8 cellular contexts compared by ENCODE assay signal in genomic region chrX:9465380-9466114, GRCh38. TPM values are rescaled to one million over a fixed set of nuclear protein-coding genes. Genes with fewer than 3 reads are reported as not detected.
DNase-seq lines count a peak whose midpoint lies in the region; ATAC-seq and TF ChIP-seq lines count a peak whose summit lies in the region.

No MANE protein-coding gene starts in this region.

- ATAC-seq in GM18502 (IDR thresholded peaks at IDR 0.05; ENCODE audit: poor library complexity, unreplicated experiment) = peak; percentile 31
- ATAC-seq in HG03135 (IDR thresholded peaks at IDR 0.05; ENCODE audit: unreplicated experiment) = peak; percentile 19
- ATAC-seq in HG03469 (IDR thresholded peaks at IDR 0.05; ENCODE audit: unreplicated experiment) = no peak

- WGBS in thyroid gland, 2 donors = no CpG with 5 or more reads among the region's 87 CpGs

- H3K27me3 ChIP-seq in WERI-Rb-1 (ENCODE audit: insufficient read depth, low read depth, severe bottlenecking) (peaks cover 35% of the 10 kb centered on the region), duodenal mucosa (ENCODE audit: control insufficient read depth in 1 of 2, insufficient read depth in 2 of 2, low read length in 2 of 2) (no peaks in the 10 kb centered on the region), mucosa of rectum (ENCODE audit: control insufficient read depth in 2 of 2, insufficient read depth in 2 of 2, low read length in 2 of 2) (peaks cover 5 to 10% of the 10 kb centered on the region in 2 donors), thyroid gland (peaks cover 3% of the 10 kb centered on the region)

- H3K9me3 ChIP-seq in WERI-Rb-1 (ENCODE audit: severe bottlenecking) = no peaks in the 10 kb centered on the region
- H3K9me3 ChIP-seq in duodenal mucosa (ENCODE audit: control insufficient read depth in 1 of 2, low read length in 2 of 2) = no peaks in the 10 kb centered on the region
- H3K9me3 ChIP-seq in mucosa of rectum (ENCODE audit: control insufficient read depth in 2 of 2, low read length in 2 of 2) = no peaks in the 10 kb centered on the region
- no peaks in the 10 kb centered on the region for H3K9me3 ChIP-seq in thyroid gland

- no peaks in the 10 kb centered on the region for H3K36me3 ChIP-seq in WERI-Rb-1
- no peaks in the 10 kb centered on the region for H3K36me3 ChIP-seq in duodenal mucosa (ENCODE audit: control insufficient read depth in 1 of 2, insufficient read depth in 2 of 2, low read length in 2 of 2)
- no peaks in the 10 kb centered on the region for H3K36me3 ChIP-seq in mucosa of rectum (ENCODE audit: control insufficient read depth in 2 of 2, insufficient read depth in 2 of 2, low read length in 2 of 2)
- H3K36me3 ChIP-seq in thyroid gland = no peaks in the 10 kb centered on the region

- intact Hi-C loops in thyroid gland (cut with DNase I) = no loop called here

- TF ChIP-seq POLR2A in thyroid gland (IDR thresholded peaks at IDR 0.05) = no peak

- H3K4me3 ChIP-seq in WERI-Rb-1 (ENCODE audit: low read depth, low read length) (peak overlapping the region; percentile 69), duodenal mucosa (ENCODE audit: low read depth in 1 of 2, low read length in 2 of 2) (peak overlapping the region; percentile 50 to 64), mucosa of rectum (ENCODE audit: low read length in 2 of 2) (peak overlapping the region; percentile 57 to 61), thyroid gland (replicated peaks in 1 of 3) (peak overlapping the region; percentile 33 to 41 (median 39))

- H3K9ac ChIP-seq in duodenal mucosa (ENCODE audit: low read depth in 1 of 2, low read length in 2 of 2) (no peak overlapping the region), mucosa of rectum (ENCODE audit: low read depth in 1 of 2, low read length in 2 of 2) (peak overlapping the region in 1 of 2 donors; percentile 58)

- DNase-seq in WERI-Rb-1 (no peak), thyroid gland (peak; percentile 19 to 21), NCI-H524 treated with DMSO at 0.1 percent for 48 hours (lab: John Stamatoyannopoulos, UW) (no peak)

- peaks cover 0 to 20% of the 10 kb centered on the region in 2 donors for H3K4me1 ChIP-seq in duodenal mucosa (ENCODE audit: control insufficient read depth in 1 of 2, insufficient read depth in 2 of 2, low read length in 2 of 2)
- H3K4me1 ChIP-seq in mucosa of rectum (ENCODE audit: control insufficient read depth in 2 of 2, insufficient read depth in 2 of 2, low read length in 2 of 2) = peaks cover 11 to 13% of the 10 kb centered on the region in 2 donors
- peaks cover 13 to 18% of the 10 kb centered on the region in 2 donors for H3K4me1 ChIP-seq in thyroid gland

- TF ChIP-seq CTCF in WERI-Rb-1 (IDR thresholded peaks at IDR 0.05; ENCODE audit: low read depth, low read length) (no peak), thyroid gland (IDR thresholded peaks at IDR 0.05) (no peak)

- H3K27ac ChIP-seq in WERI-Rb-1 (peak overlapping the region; percentile 68), duodenal mucosa (ENCODE audit: low read depth, low read length) (peak overlapping the region; percentile 42), mucosa of rectum (ENCODE audit: low read depth in 2 of 2, low read length in 2 of 2) (peak overlapping the region; percentile 3 to 52), thyroid gland (peak overlapping the region; percentile 63 to 74 (median 67))

RNA-seq across cellular contexts. Expression of gene TBL1X, which starts 0.7 kb away (rescaled TPM):
- 10 to 100 TPM; 32.9 to 42.9 (median 33.4) TPM for total RNA-seq in thyroid gland

Comparison
In these comparisons a context has a peak if more than half of its experiments do, and no peak if none do; other contexts are left out.
1. DNase-seq: peak in thyroid gland (2 of 2); none in WERI-Rb-1 (single experiment) and NCI-H524 treated with DMSO at 0.1 percent for 48 hours (single experiment).
2. Peak in every context shown above with its lines, with median percentiles within 50 percentile points of each other: H3K27ac ChIP-seq and H3K4me3 ChIP-seq.